In the genomic region with DNA sequence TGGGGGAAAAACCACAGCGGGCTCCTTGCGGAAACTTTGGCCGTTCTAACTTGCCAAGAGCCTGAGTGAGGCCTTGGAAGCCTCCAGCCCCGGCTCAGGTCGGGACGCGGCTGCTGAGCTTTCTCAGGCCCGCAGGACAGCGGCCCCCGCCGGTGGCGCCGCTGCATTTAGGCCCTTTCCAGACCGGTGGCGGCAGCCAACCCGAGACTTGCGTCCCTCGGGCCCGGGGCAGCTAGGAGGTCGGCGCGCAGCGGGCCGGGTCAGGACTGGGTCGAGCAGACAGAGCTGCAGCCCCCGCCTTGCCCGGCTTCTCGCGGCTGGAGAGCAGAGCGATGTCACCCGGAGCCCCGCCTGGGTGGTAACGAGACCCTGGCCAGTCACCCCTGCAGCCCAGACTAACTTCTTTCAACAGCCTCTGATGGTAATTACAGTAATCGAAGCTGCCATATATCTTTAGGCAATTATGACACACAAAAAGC, we compare ENCODE assay signal across 8 cellular contexts. TPM values are rescaled to one million over a fixed set of nuclear protein-coding genes. Genes with fewer than 3 reads are reported as not detected.
DNase-seq lines count a peak whose midpoint lies in the region; TF ChIP-seq lines count a peak whose summit lies in the region.

No MANE protein-coding gene starts in this region.

- peak overlapping the region in 39 of 59 donors; percentile 8 to 81 (median 63) for H3K27ac ChIP-seq in dorsolateral prefrontal cortex

- peak in 32 of 56 donors; percentile 11 to 51 (median 22) for TF ChIP-seq CTCF in dorsolateral prefrontal cortex (IDR thresholded peaks at IDR 0.05 in 54 of 56, conservative IDR thresholded peaks at IDR 0.05 in 2 of 56; ENCODE audit: low read depth in 1 of 56, partially characterized antibody in 56 of 56)

- peaks cover 5% of the 10 kb centered on the region for H3K4me1 Mint-ChIP-seq in activated T-helper 2 cell treated with anti-CD3 and anti-CD28 coated beads, Interferon-gamma antibody, Interleukin-2, Interleukin-4, amounts not matched to agents 10 μg/mL and 5 μg/mL and 100 μg/mL, durations not matched to agents 14 hours and 24 hours and 36 hours (ENCODE audit: low read depth)

- H3K4me3 ChIP-seq in dorsolateral prefrontal cortex, result peak overlapping the region in 58 of 59 donors; percentile 22 to 71 (median 52)

- intact Hi-C loops in dorsolateral prefrontal cortex (cut with DNase I), result loop anchor here in 1 of 2 donors (5.0 to 10.0 kb wide), 2 partner anchors 51 to 96 kb away; partner anchors contain the start of gene SNX3
- intact Hi-C loops in activated T-helper 2 cell treated with anti-CD3 and anti-CD28 coated beads, Interferon-gamma antibody, Interleukin-2, Interleukin-4, amounts not matched to agents 10 μg/mL and 5 μg/mL and 100 μg/mL, durations not matched to agents 14 hours and 24 hours and 36 hours (cut with micrococcal nuclease), result loop anchor here (2.0 kb wide), 1 partner anchor 52 kb away; no protein-coding TSS in a partner anchor

- H3K27ac Mint-ChIP-seq in activated T-helper 2 cell treated with anti-CD3 and anti-CD28 coated beads, Interferon-gamma antibody, Interleukin-2, Interleukin-4, amounts not matched to agents 10 μg/mL and 5 μg/mL and 100 μg/mL, durations not matched to agents 14 hours and 24 hours and 36 hours, result no peak overlapping the region

- H3K9me3 Mint-ChIP-seq in activated T-helper 2 cell treated with anti-CD3 and anti-CD28 coated beads, Interferon-gamma antibody, Interleukin-2, Interleukin-4, amounts not matched to agents 10 μg/mL and 5 μg/mL and 100 μg/mL, durations not matched to agents 14 hours and 24 hours and 36 hours, result no peaks in the 10 kb centered on the region

- H3K36me3 Mint-ChIP-seq in activated T-helper 2 cell treated with anti-CD3 and anti-CD28 coated beads, Interferon-gamma antibody, Interleukin-2, Interleukin-4, amounts not matched to agents 10 μg/mL and 5 μg/mL and 100 μg/mL, durations not matched to agents 14 hours and 24 hours and 36 hours (ENCODE audit: low read depth), result no peaks in the 10 kb centered on the region

- DNase-seq in AG08395 (ENCODE audit: low spot score) (peak; percentile 38), HK-2 (ENCODE audit: unreplicated experiment) (peak; percentile 58), dorsolateral prefrontal cortex (no peak), mucosa of gallbladder (ENCODE audit: low spot score) (peak; percentile 25), NCI-H187 (lab: John Stamatoyannopoulos, UW) (no peak), pons (ENCODE audit: low spot score) (no peak)
- DNase-seq in activated T-helper 2 cell treated with anti-CD3 and anti-CD28 coated beads, Interferon-gamma antibody, Interleukin-2, Interleukin-4, amounts not matched to agents 10 μg/mL and 5 μg/mL and 100 μg/mL, durations not matched to agents 14 hours and 24 hours and 36 hours (ENCODE audit: low spot score), result no peak
- no peak for DNase-seq in activated CD4-positive, alpha-beta T cell treated with anti-CD3 and anti-CD28 coated beads for 4 hours

- no peak overlapping the region for H3K4me3 Mint-ChIP-seq in activated T-helper 2 cell treated with anti-CD3 and anti-CD28 coated beads, Interferon-gamma antibody, Interleukin-2, Interleukin-4, amounts not matched to agents 10 μg/mL and 5 μg/mL and 100 μg/mL, durations not matched to agents 14 hours and 24 hours and 36 hours (ENCODE audit: low read depth)

- peaks cover 84% of the 10 kb centered on the region for H3K27me3 Mint-ChIP-seq in activated T-helper 2 cell treated with anti-CD3 and anti-CD28 coated beads, Interferon-gamma antibody, Interleukin-2, Interleukin-4, amounts not matched to agents 10 μg/mL and 5 μg/mL and 100 μg/mL, durations not matched to agents 14 hours and 24 hours and 36 hours (ENCODE audit: low read depth)

- peaks cover 5 to 90% (median 64%) of the 10 kb centered on the region in 45 donors for H3K27me3 ChIP-seq in dorsolateral prefrontal cortex

RNA-seq across cellular contexts. Expression of gene NR2E1, which starts 2.7 kb away (rescaled TPM):
- total RNA-seq in dorsolateral prefrontal cortex (10 to 100 TPM in 109 of 120 experiments, 1 to 10 TPM in 11; 5.0 to 64.6 (median 15.3) TPM), mucosa of gallbladder (not detected)
- not detected in 2 replicates for total RNA-seq in activated T-helper 2 cell treated with anti-CD3 and anti-CD28 coated beads, Interferon-gamma antibody, Interleukin-2, Interleukin-4, amounts not matched to agents 10 μg/mL and 5 μg/mL and 100 μg/mL, durations not matched to agents 14 hours and 24 hours and 36 hours

Comparison
In these comparisons a context has a peak if more than half of its experiments do, and no peak if none do; other contexts are left out.
1. DNase-seq: peak in AG08395 (single experiment), HK-2 (single experiment) and mucosa of gallbladder (single experiment); none in dorsolateral prefrontal cortex (0 of 10), activated T-helper 2 cell treated with anti-CD3 and anti-CD28 coated beads, Interferon-gamma antibody, Interleukin-2, Interleukin-4, amounts not matched to agents 10 μg/mL and 5 μg/mL and 100 μg/mL, durations not matched to agents 14 hours and 24 hours and 36 hours (single experiment), NCI-H187 (0 of 2), pons (single experiment) and activated CD4-positive, alpha-beta T cell treated with anti-CD3 and anti-CD28 coated beads for 4 hours (0 of 2).